12 cellular contexts compared by ENCODE assay signal in the genomic region with DNA sequence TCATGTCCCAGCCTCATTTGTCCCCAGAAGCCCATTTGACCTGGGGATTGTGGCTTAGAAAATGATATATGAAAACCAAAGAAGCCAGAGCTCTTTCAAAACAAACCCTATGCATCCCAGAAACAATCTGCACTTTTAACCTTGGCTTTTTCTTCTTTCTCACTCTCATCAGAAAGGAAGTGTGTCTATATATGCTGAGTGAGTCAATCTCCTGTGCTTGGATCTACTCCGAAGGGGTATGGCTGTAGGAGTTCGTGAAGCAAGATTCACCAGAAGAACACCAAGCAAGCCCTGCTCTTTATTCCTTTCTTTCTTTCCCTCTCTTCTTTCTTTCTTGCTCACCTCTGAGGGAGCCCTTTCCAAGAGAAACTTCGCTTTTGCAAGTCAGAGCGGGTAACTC. TPM values are rescaled to one million over a fixed set of nuclear protein-coding genes. Genes with fewer than 3 reads are reported as not detected.
DNase-seq lines count a peak whose midpoint lies in the region; ATAC-seq and TF ChIP-seq lines count a peak whose summit lies in the region.
"Had no signal": no experiment of that assay in that cellular context is flagged by ENCODE, and none has a peak within 500 bp of the region (broad histone marks: within the 10 kb centered on the region; RNA-seq: fewer than 3 reads in every experiment).

No MANE protein-coding gene starts in this region.

- no peak for ATAC-seq in right cardiac atrium
- ATAC-seq in sciatic nerve, result peak; percentile 11
- no peak for ATAC-seq in GM21786 (IDR thresholded peaks at IDR 0.05; ENCODE audit: unreplicated experiment)

- in situ Hi-C loops in astrocyte of the cerebellum (cut with HindIII; ENCODE audit: low sequenced_read_pairs), result no loop called here

- H3K9me3 ChIP-seq in right cardiac atrium (ENCODE audit: control insufficient read depth, low read length), result no peaks in the 10 kb centered on the region
- H3K9me3 ChIP-seq: body of pancreas had no signal

- WGBS in right cardiac atrium, result 38% methylated on average over 4 of the region's 4 CpGs

- H3K27ac ChIP-seq in right cardiac atrium (ENCODE audit: low read length), result no peak overlapping the region
- H3K27ac ChIP-seq: body of pancreas had no signal

- intact Hi-C loops in right cardiac atrium (cut with DNase I), result no loop called here
- intact Hi-C loops in sciatic nerve (cut with DNase I), result no loop called here

- TF ChIP-seq CTCF in astrocyte of the cerebellum (IDR thresholded peaks at IDR 0.05; ENCODE audit: low read depth, low read length, missing control alignments), result no peak

- peak; percentile 37 for DNase-seq in GM03348 (ENCODE audit: low spot score)
- DNase-seq in astrocyte of the cerebellum (ENCODE audit: low read depth), result no peak
- DNase-seq in right cardiac atrium, result no peak
- no peak for DNase-seq in sciatic nerve (ENCODE audit: low spot score)
- DNase-seq in hypothalamus (lab: John Stamatoyannopoulos, UW), result no peak
- no peak for DNase-seq in ureter (ENCODE audit: low spot score)
- no peak for DNase-seq in RPMI8226
- DNase-seq: activated B cell treated with CpG ODN at 0.5 μM for 24 hours, Kasumi-1 had no signal

- H3K4me3 ChIP-seq in astrocyte of the cerebellum (ENCODE audit: low read depth, low read length), result peak overlapping the region; percentile 38
- peak overlapping the region; percentile 38 for H3K4me3 ChIP-seq in right cardiac atrium (ENCODE audit: low read length)
- H3K4me3 ChIP-seq: body of pancreas, lung had no signal

- H3K27me3 ChIP-seq in right cardiac atrium (ENCODE audit: control insufficient read depth, insufficient read depth), result no peaks in the 10 kb centered on the region

- H3K4me1 ChIP-seq in right cardiac atrium (ENCODE audit: control insufficient read depth, insufficient read depth, low read length), result no peaks in the 10 kb centered on the region

RNA-seq across cellular contexts. Expression of gene PAMR1, which starts 0.6 kb away (rescaled TPM):
- total RNA-seq in right cardiac atrium (10 to 100 TPM in 1 of 4 donors, 1 to 10 TPM in 3; 6.8 to 23.6 (median 8.9) TPM), sciatic nerve (15.6 TPM), ureter (14.7 TPM)
- polyA plus RNA-seq in right cardiac atrium, result 5.7 TPM
- total RNA-seq: activated B cell treated with CpG ODN at 0.5 μM for 24 hours had no signal
